In the genomic region with DNA sequence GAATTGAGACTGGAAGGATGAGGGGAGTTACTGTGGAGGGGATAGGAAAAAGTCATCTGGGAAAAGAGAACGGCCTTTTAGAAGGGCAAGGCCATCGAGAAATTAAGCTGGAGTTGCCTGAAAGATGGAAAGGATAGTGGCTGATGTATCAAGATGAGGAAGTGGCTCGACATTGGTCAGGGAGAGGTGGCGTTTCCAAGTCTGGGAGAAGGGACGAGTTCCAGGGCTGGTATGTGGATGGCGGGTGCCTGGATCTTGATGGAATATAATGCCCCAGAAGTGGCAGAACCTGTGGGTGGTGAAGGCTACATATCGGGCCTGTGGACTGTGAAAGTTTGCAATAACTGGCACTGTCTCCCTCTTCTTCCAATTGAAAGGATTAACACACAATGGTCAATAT, we compare ENCODE assay signal across 13 cellular contexts.
"Had no signal": no experiment of that assay in that cellular context is flagged by ENCODE, and none has a peak within 500 bp of the region (broad histone marks: within the 10 kb centered on the region; RNA-seq: fewer than 3 reads in every experiment).

No MANE protein-coding gene starts in this region.

- H3K36me3 ChIP-seq: brain microvascular endothelial cell had no signal

- H3K4me3 Mint-ChIP-seq: activated CD4-positive, alpha-beta memory T cell treated with anti-CD3 and anti-CD28 coated beads for 36 hours had no signal

- H3K4me3 ChIP-seq: testis had no signal

- ATAC-seq: activated CD4-positive, CD25-positive, alpha-beta regulatory T cell treated with anti-CD3 and anti-CD28 coated beads, Interleukin-2, amount 50 U/mL, for 24 hours; stimulated activated naive CD8-positive, alpha-beta T cell treated with anti-CD3 and anti-CD28 coated beads, Interleukin-15, amount 100 ng/mL, for 72 hours had no signal

- H3K27ac ChIP-seq: brain microvascular endothelial cell, testis had no signal

- H3K27ac Mint-ChIP-seq: activated CD4-positive, alpha-beta memory T cell treated with anti-CD3 and anti-CD28 coated beads for 36 hours; endodermal cell had no signal

- H3K9me3 Mint-ChIP-seq: activated CD4-positive, alpha-beta memory T cell treated with anti-CD3 and anti-CD28 coated beads for 36 hours; endodermal cell; stimulated activated naive CD8-positive, alpha-beta T cell treated with anti-CD3 and anti-CD28 coated beads, Interleukin-15, amount 100 ng/mL, for 72 hours had no signal

- H3K27me3 ChIP-seq: brain microvascular endothelial cell, testis had no signal

- DNase-seq: activated CD4-positive, alpha-beta memory T cell treated with anti-CD3 and anti-CD28 coated beads for 36 hours; activated CD8-positive, alpha-beta memory T cell treated with anti-CD3 and anti-CD28 coated beads, Interleukin-2, amount 50 U/mL, for 48 hours; activated naive CD4-positive, alpha-beta T cell treated with Interleukin-2 at 50 U/mL for 16 hours; amniotic stem cell; brain microvascular endothelial cell; endodermal cell; hippocampal formation; midbrain; stimulated activated CD4-positive, alpha-beta T cell treated with anti-CD3 and anti-CD28 coated beads, Interleukin-4, amount 100 ng/mL, for 1 hour; stimulated activated CD8-positive, alpha-beta memory T cell treated with anti-CD3 and anti-CD28 coated beads, Interleukin-4, amount 100 ng/mL, for 48 hours; stimulated activated naive CD8-positive, alpha-beta T cell treated with anti-CD3 and anti-CD28 coated beads, Interleukin-15, amount 100 ng/mL, for 72 hours; testis had no signal

- H3K27me3 Mint-ChIP-seq: stimulated activated naive CD8-positive, alpha-beta T cell treated with anti-CD3 and anti-CD28 coated beads, Interleukin-15, amount 100 ng/mL, for 72 hours had no signal

- H3K36me3 Mint-ChIP-seq: activated CD4-positive, alpha-beta memory T cell treated with anti-CD3 and anti-CD28 coated beads for 36 hours had no signal

- H3K9me3 ChIP-seq: testis had no signal
